In genomic region chr14:61500046-61500445, GRCh38 we compare ENCODE assay signal across 25 cellular contexts.
DNase-seq lines count a peak whose midpoint lies in the region; ATAC-seq and TF ChIP-seq lines count a peak whose summit lies in the region.
"Had no signal": no experiment of that assay in that cellular context is flagged by ENCODE, and none has a peak within 500 bp of the region (broad histone marks: within the 10 kb centered on the region; RNA-seq: fewer than 3 reads in every experiment).

No MANE protein-coding gene starts in this region.

- POLR2A ChIA-PET in activated CD4-positive, alpha-beta memory T cell treated with anti-CD3 and anti-CD28 coated beads for 36 hours (lab: Charles Lee): interaction anchor here (0.7 to 5.9 kb wide), 2 partner anchors 22 to 38 kb away, joined by 3 to 74 read pairs; no protein-coding TSS in a partner anchor
- POLR2A ChIA-PET in activated CD4-positive, alpha-beta memory T cell treated with anti-CD3 and anti-CD28 coated beads, Interleukin-2, amount 10 ng/mL, durations not matched to agents 7 days and 5 days (lab: Charles Lee): interaction anchor here (0.8 to 1.5 kb wide), 5 partner anchors 22 to 198 kb away, joined by 3 to 8 read pairs (median 3); no protein-coding TSS in a partner anchor
- POLR2A ChIA-PET in WTC11 (lab: Charles Lee): interaction anchor here (0.5 to 1.2 kb wide), 2 partner anchors 34 to 264 kb away, joined by 3 to 6 read pairs; no protein-coding TSS in a partner anchor

- no peaks in the 10 kb centered on the region for H3K27me3 Mint-ChIP-seq in activated CD4-positive, alpha-beta memory T cell treated with anti-CD3 and anti-CD28 coated beads for 36 hours
- no peaks in the 10 kb centered on the region for H3K27me3 Mint-ChIP-seq in activated CD4-positive, alpha-beta memory T cell treated with anti-CD3 and anti-CD28 coated beads, Interleukin-2, amount 10 ng/mL, durations not matched to agents 7 days and 5 days
- H3K27me3 Mint-ChIP-seq in WTC11 (ENCODE audit: low read depth): no peaks in the 10 kb centered on the region

- peaks cover 5% of the 10 kb centered on the region for H3K9me3 Mint-ChIP-seq in activated CD4-positive, alpha-beta memory T cell treated with anti-CD3 and anti-CD28 coated beads for 36 hours
- peaks cover 3% of the 10 kb centered on the region for H3K9me3 Mint-ChIP-seq in activated CD4-positive, alpha-beta memory T cell treated with anti-CD3 and anti-CD28 coated beads, Interleukin-2, amount 10 ng/mL, durations not matched to agents 7 days and 5 days
- peaks cover 5% of the 10 kb centered on the region; the same call in 1 of the 2 replicates for H3K9me3 Mint-ChIP-seq in WTC11
- H3K9me3 Mint-ChIP-seq: HFFc6 had no signal

- ATAC-seq in WTC11 (no peak), right cardiac atrium (no peak)
- ATAC-seq: foreskin keratinocyte, left ventricle myocardium superior, psoas muscle had no signal

- no peak for DNase-seq in activated CD4-positive, alpha-beta memory T cell treated with anti-CD3 and anti-CD28 coated beads for 36 hours
- DNase-seq in activated CD4-positive, alpha-beta memory T cell treated with anti-CD3 and anti-CD28 coated beads, Interleukin-2, amount 10 ng/mL, durations not matched to agents 7 days and 5 days: no peak
- DNase-seq in WTC11 (ENCODE audit: low spot score) (no peak), right cardiac atrium (no peak), COLO829 (ENCODE audit: low spot score) (no peak), NCI-H526 (lab: John Stamatoyannopoulos, UW) (no peak)
- DNase-seq: amniotic stem cell; DMS 273 treated with DMSO at 0.1 percent for 48 hours; dorsolateral prefrontal cortex; foreskin keratinocyte; HFFc6; left ventricle myocardium superior; MG63; NCI-H1694 treated with DMSO at 0.1 percent for 48 hours; NCI-H82; Peyer's patch; psoas muscle; SJCRH30; small intestine; stimulated activated CD4-positive, alpha-beta T cell treated with anti-CD3 and anti-CD28 coated beads, Interleukin-2, amount 100 ng/mL, for 48 hours had no signal

- H3K4me3 ChIP-seq in DOHH2 (ENCODE audit: low read length) (peak overlapping the region; percentile 69), neutrophil (ENCODE audit: low read depth in 1 of 2, low read length in 1 of 2) (no peak overlapping the region), right cardiac atrium (ENCODE audit: low read length) (no peak overlapping the region)
- H3K4me3 ChIP-seq: dorsolateral prefrontal cortex, hepatocyte, MG63, Peyer's patch, psoas muscle, SJCRH30 had no signal

- peak overlapping the region; percentile 89 for H3K4me2 ChIP-seq in DOHH2 (ENCODE audit: low read length)
- H3K4me2 ChIP-seq: hepatocyte had no signal

- H3K4me1 ChIP-seq in DOHH2 (ENCODE audit: control insufficient read depth, low read length) (peaks cover 77% of the 10 kb centered on the region), neutrophil (ENCODE audit: control insufficient read depth in 1 of 2, insufficient read depth in 1 of 2, low read depth in 1 of 2, low read length in 1 of 2) (peaks cover 39 to 50% of the 10 kb centered on the region in 2 experiments), right cardiac atrium (ENCODE audit: control insufficient read depth, insufficient read depth, low read length) (peaks cover 8% of the 10 kb centered on the region)
- H3K4me1 ChIP-seq: SJCRH30 had no signal

- intact Hi-C loops in activated CD4-positive, alpha-beta memory T cell treated with anti-CD3 and anti-CD28 coated beads for 36 hours (cut with micrococcal nuclease): no loop called here
- intact Hi-C loops in right cardiac atrium (cut with DNase I): no loop called here

- H3K36me3 ChIP-seq in DOHH2 (ENCODE audit: control insufficient read depth, low read length) (no peaks in the 10 kb centered on the region; the same call in 1 of the 2 replicates), neutrophil (no peaks in the 10 kb centered on the region)
- H3K36me3 ChIP-seq: MG63, Peyer's patch, SJCRH30 had no signal

- H3K9me2 ChIP-seq in DOHH2 (replicated peaks; ENCODE audit: control insufficient read depth, low read length): no peaks in the 10 kb centered on the region

- H3K27me3 ChIP-seq in DOHH2 (ENCODE audit: control insufficient read depth, low read length) (no peaks in the 10 kb centered on the region), neutrophil (no peaks in the 10 kb centered on the region), right cardiac atrium (ENCODE audit: control insufficient read depth, insufficient read depth) (no peaks in the 10 kb centered on the region)
- H3K27me3 ChIP-seq: dorsolateral prefrontal cortex, foreskin keratinocyte, hepatocyte, MG63, Peyer's patch, SJCRH30 had no signal

- no peaks in the 10 kb centered on the region for H4K20me1 ChIP-seq in DOHH2 (ENCODE audit: control insufficient read depth, insufficient read depth, low read depth, low read length)

- TF ChIP-seq CTCF in DOHH2 (IDR thresholded peaks at IDR 0.05; ENCODE audit: low read depth, low read length, poor library complexity, severe bottlenecking) (peak; percentile 52), WTC11 (IDR thresholded peaks at IDR 0.05) (no peak), neutrophil (IDR thresholded peaks at IDR 0.05) (peak; percentile 35)

- H3F3A ChIP-seq in DOHH2 (ENCODE audit: control insufficient read depth, insufficient read depth): peaks cover 42% of the 10 kb centered on the region

- peaks cover 96% of the 10 kb centered on the region for H3K4me1 Mint-ChIP-seq in activated CD4-positive, alpha-beta memory T cell treated with anti-CD3 and anti-CD28 coated beads for 36 hours (ENCODE audit: low read depth)
- peaks cover 58% of the 10 kb centered on the region for H3K4me1 Mint-ChIP-seq in activated CD4-positive, alpha-beta memory T cell treated with anti-CD3 and anti-CD28 coated beads, Interleukin-2, amount 10 ng/mL, durations not matched to agents 7 days and 5 days
- peaks cover 60% of the 10 kb centered on the region for H3K4me1 Mint-ChIP-seq in WTC11

- H3K27ac Mint-ChIP-seq in activated CD4-positive, alpha-beta memory T cell treated with anti-CD3 and anti-CD28 coated beads for 36 hours: peak overlapping the region; percentile 98
- H3K27ac Mint-ChIP-seq in activated CD4-positive, alpha-beta memory T cell treated with anti-CD3 and anti-CD28 coated beads, Interleukin-2, amount 10 ng/mL, durations not matched to agents 7 days and 5 days: no peak overlapping the region
- H3K27ac Mint-ChIP-seq in WTC11: no peak overlapping the region
- H3K27ac Mint-ChIP-seq: HFFc6 had no signal

- H3K79me2 ChIP-seq in DOHH2 (ENCODE audit: control insufficient read depth, low read length): no peaks in the 10 kb centered on the region
- H3K79me2 ChIP-seq: hepatocyte had no signal

- H3K36me3 Mint-ChIP-seq in activated CD4-positive, alpha-beta memory T cell treated with anti-CD3 and anti-CD28 coated beads for 36 hours: peaks cover 39% of the 10 kb centered on the region
- H3K36me3 Mint-ChIP-seq in activated CD4-positive, alpha-beta memory T cell treated with anti-CD3 and anti-CD28 coated beads, Interleukin-2, amount 10 ng/mL, durations not matched to agents 7 days and 5 days (ENCODE audit: low read depth): peaks cover 67% of the 10 kb centered on the region
- H3K36me3 Mint-ChIP-seq in WTC11: no peaks in the 10 kb centered on the region

- 91% methylated on average over 6 of the region's 6 CpGs for WGBS in right cardiac atrium

- CTCF ChIA-PET in activated CD4-positive, alpha-beta memory T cell treated with anti-CD3 and anti-CD28 coated beads for 36 hours (lab: Charles Lee): interaction anchor here (0.6 to 2.0 kb wide), 4 partner anchors 21 to 360 kb away, joined by 3 to 13 read pairs (median 5); no protein-coding TSS in a partner anchor
- CTCF ChIA-PET in activated CD4-positive, alpha-beta memory T cell treated with anti-CD3 and anti-CD28 coated beads, Interleukin-2, amount 10 ng/mL, durations not matched to agents 7 days and 5 days (lab: Charles Lee): interaction anchor here (0.9 to 1.3 kb wide), 2 partner anchors 26 to 338 kb away, joined by 3 to 4 read pairs; no protein-coding TSS in a partner anchor
- CTCF ChIA-PET in WTC11 (lab: Charles Lee): no interaction called here

- no peaks in the 10 kb centered on the region for H3K9me3 ChIP-seq in DOHH2 (ENCODE audit: control insufficient read depth, insufficient read depth, low read length)
- H3K9me3 ChIP-seq in neutrophil: no peaks in the 10 kb centered on the region
- no peaks in the 10 kb centered on the region for H3K9me3 ChIP-seq in right cardiac atrium (ENCODE audit: control insufficient read depth, low read length)
- H3K9me3 ChIP-seq: MG63, Peyer's patch, psoas muscle, SJCRH30 had no signal

- H3K27ac ChIP-seq in DOHH2 (ENCODE audit: low read depth, low read length) (peak overlapping the region; percentile 99), neutrophil (peak overlapping the region; percentile 83), right cardiac atrium (ENCODE audit: low read length) (no peak overlapping the region)
- H3K27ac ChIP-seq: dorsolateral prefrontal cortex, epithelial cell of prostate, foreskin keratinocyte, hepatocyte, psoas muscle, SJCRH30 had no signal

- no peak overlapping the region for H3K4me3 Mint-ChIP-seq in activated CD4-positive, alpha-beta memory T cell treated with anti-CD3 and anti-CD28 coated beads for 36 hours
- H3K4me3 Mint-ChIP-seq in activated CD4-positive, alpha-beta memory T cell treated with anti-CD3 and anti-CD28 coated beads, Interleukin-2, amount 10 ng/mL, durations not matched to agents 7 days and 5 days: no peak overlapping the region
- no peak overlapping the region for H3K4me3 Mint-ChIP-seq in WTC11
- H3K4me3 Mint-ChIP-seq: HFFc6; T-helper 1 cell treated with Interleukin-12 subunit alpha and Interleukin-12 subunit beta and Interleukin-4 antibody, amounts not matched to agents 30 μg/mL and 1 μg/mL, for 36 hours had no signal

TF ChIP-seq in WTC11, 78 proteins besides CTCF, POLR2A, EP300 and RAD21 (continues in another document):
- TF ChIP-seq ZNF281 (CRISPR knock-in tag; IDR thresholded peaks at IDR 0.05) (no peak), ZNF396 (CRISPR knock-in tag; IDR thresholded peaks at IDR 0.05; ENCODE audit: borderline replicate concordance) (no peak)
